In the genomic region with DNA sequence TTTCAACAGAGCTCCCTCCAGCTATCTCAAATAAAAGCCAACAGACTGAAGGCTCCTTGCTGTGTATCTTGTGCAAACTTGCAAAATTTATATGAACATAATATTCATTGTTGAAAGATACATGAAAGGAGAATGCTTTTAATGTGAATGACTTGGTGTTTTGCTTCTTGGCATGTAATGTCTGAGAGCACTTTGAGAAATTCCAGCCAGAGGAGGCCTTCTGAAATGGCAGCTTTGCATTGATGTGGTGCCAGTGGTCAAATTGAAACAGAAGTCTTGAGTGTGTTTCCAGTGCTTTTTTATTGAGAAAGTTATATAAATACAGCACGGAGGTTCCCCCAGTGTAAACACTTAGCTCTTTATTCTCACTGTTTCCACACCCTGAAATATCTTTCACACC, we compare ENCODE assay signal across 9 cellular contexts.
"Had no signal": no experiment of that assay in that cellular context is flagged by ENCODE, and none has a peak within 500 bp of the region (broad histone marks: within the 10 kb centered on the region; RNA-seq: fewer than 3 reads in every experiment).

No MANE protein-coding gene starts in this region.

- H3K4me3 Mint-ChIP-seq: HFFc6, IgD-negative memory B cell had no signal

- H3K36me3 Mint-ChIP-seq: IgD-negative memory B cell had no signal

- H3K9me3 ChIP-seq: HAP-1 had no signal

- H2AFZ ChIP-seq: GM23248 had no signal

- H3K9ac ChIP-seq: GM23248 had no signal

- H3K27ac ChIP-seq: GM23248, HL-60 had no signal

- H3K4me1 ChIP-seq: HAP-1 had no signal

- H3K36me3 ChIP-seq: HAP-1 had no signal

- DNase-seq: GM23248, GOT3, H7, HFFc6 had no signal

- H3K4me3 ChIP-seq: GM23248, HAP-1 had no signal

- H3K4me1 Mint-ChIP-seq: IgD-negative memory B cell had no signal

- H3K27ac Mint-ChIP-seq: HFFc6, IgD-negative memory B cell had no signal

- ATAC-seq: HCT116, HepG2 had no signal
